9 cellular contexts compared by ENCODE assay signal in the genomic region with DNA sequence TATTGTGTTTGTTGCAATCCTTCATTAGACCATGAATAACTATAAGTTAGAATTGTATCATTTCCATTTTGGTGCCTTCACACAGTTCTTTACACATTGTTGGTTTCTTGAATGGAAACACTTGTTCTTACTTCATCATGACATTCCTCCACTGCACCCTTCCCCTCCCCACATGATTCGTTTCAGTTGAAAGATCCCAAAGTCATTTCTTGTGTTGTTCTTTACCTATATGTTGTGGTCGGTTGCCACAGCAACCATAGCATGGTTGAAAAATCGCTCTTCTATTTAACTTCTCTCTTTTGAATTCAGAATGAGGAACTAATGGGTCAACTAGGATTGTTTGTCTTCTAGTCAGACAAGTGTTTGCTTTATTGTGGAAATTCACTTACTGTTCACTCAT.
A peak's percentile ranks its signal among the peaks of the same experiment; 100 is the strongest.
DNase-seq lines count a peak whose midpoint lies in the region; ATAC-seq, FAIRE-seq and TF ChIP-seq lines count a peak whose summit lies in the region.
"Had no signal": no experiment of that assay in that cellular context is flagged by ENCODE, and none has a peak within 500 bp of the region (broad histone marks: within the 10 kb centered on the region; RNA-seq: fewer than 3 reads in every experiment).

No MANE protein-coding gene starts in this region.

- H3K4me1 ChIP-seq in BLaER1, result peaks cover 25% of the 10 kb centered on the region
- no peaks in the 10 kb centered on the region for H3K4me1 ChIP-seq in small intestine (ENCODE audit: control insufficient read depth in 2 of 2, insufficient read depth in 1 of 2, low read depth in 1 of 2, low read length in 1 of 2)

- TF ChIP-seq CTCF in nephron (IDR thresholded peaks at IDR 0.05; ENCODE audit: unreplicated experiment in 3 of 3), result no peak

- CTCF ChIA-PET in activated CD8-positive, alpha-beta T cell treated with anti-CD3 and anti-CD28 coated beads, Interleukin-2, amount 10 ng/mL, durations not matched to agents 7 days and 5 days (lab: Charles Lee), result interaction anchor here (0.9 to 2.5 kb wide), 7 partner anchors 12 to 104 kb away, joined by 4 to 10 read pairs (median 6); no protein-coding TSS in a partner anchor

- H3K27ac Mint-ChIP-seq in activated CD8-positive, alpha-beta T cell treated with anti-CD3 and anti-CD28 coated beads, Interleukin-2, amount 10 ng/mL, durations not matched to agents 7 days and 5 days, result peak overlapping the region; percentile 82
- H3K27ac Mint-ChIP-seq in nephron, result peak overlapping the region in 2 of 3 experiments; percentile 38 to 68

- POLR2A ChIA-PET in activated CD8-positive, alpha-beta T cell treated with anti-CD3 and anti-CD28 coated beads, Interleukin-2, amount 10 ng/mL, durations not matched to agents 7 days and 5 days (lab: Charles Lee), result interaction anchor here (2.7 kb wide), 1 partner anchor 103 kb away, joined by 44 read pairs; a partner anchor contains a TSS

- no peak overlapping the region for H3K27ac ChIP-seq in BLaER1
- H3K27ac ChIP-seq in small intestine (ENCODE audit: low read depth in 1 of 2, low read length in 1 of 2), result no peak overlapping the region

- no peaks in the 10 kb centered on the region for H3K9me3 Mint-ChIP-seq in activated CD8-positive, alpha-beta T cell treated with anti-CD3 and anti-CD28 coated beads, Interleukin-2, amount 10 ng/mL, durations not matched to agents 7 days and 5 days (ENCODE audit: insufficient read depth)
- no peaks in the 10 kb centered on the region for H3K9me3 Mint-ChIP-seq in nephron

- H3K4me1 Mint-ChIP-seq in activated CD8-positive, alpha-beta T cell treated with anti-CD3 and anti-CD28 coated beads, Interleukin-2, amount 10 ng/mL, durations not matched to agents 7 days and 5 days (ENCODE audit: low read depth), result peaks cover 55% of the 10 kb centered on the region
- no peaks in the 10 kb centered on the region for H3K4me1 Mint-ChIP-seq in nephron

- H3K9me3 ChIP-seq in BLaER1 (no peaks in the 10 kb centered on the region), small intestine (ENCODE audit: control insufficient read depth, low read depth) (no peaks in the 10 kb centered on the region)

- DNase-seq in activated CD8-positive, alpha-beta T cell treated with anti-CD3 and anti-CD28 coated beads, Interleukin-2, amount 10 ng/mL, durations not matched to agents 7 days and 5 days, result peak; percentile 59
- DNase-seq in T1000 (lab: John Stamatoyannopoulos, UW) (no peak), small intestine (no peak), NCI-H524 treated with DMSO at 0.1 percent for 48 hours (lab: John Stamatoyannopoulos, UW) (no peak)

- ATAC-seq in GM19328 (IDR thresholded peaks at IDR 0.05; ENCODE audit: unreplicated experiment) (peak; percentile 68), HG03442 (IDR thresholded peaks at IDR 0.05; ENCODE audit: unreplicated experiment) (peak; percentile 71)
- peak; percentile 50 for ATAC-seq in activated CD8-positive, alpha-beta T cell treated with anti-CD3 and anti-CD28 coated beads, Interleukin-2, amount 10 ng/mL, durations not matched to agents 7 days and 5 days

- H3K9ac ChIP-seq in BLaER1, result no peak overlapping the region

- no peaks in the 10 kb centered on the region for H4K20me1 ChIP-seq in BLaER1

- peaks cover 38% of the 10 kb centered on the region for H3K36me3 Mint-ChIP-seq in activated CD8-positive, alpha-beta T cell treated with anti-CD3 and anti-CD28 coated beads, Interleukin-2, amount 10 ng/mL, durations not matched to agents 7 days and 5 days (ENCODE audit: low read depth)
- H3K36me3 Mint-ChIP-seq in nephron (ENCODE audit: low read depth), result no peaks in the 10 kb centered on the region

- H3K4me3 ChIP-seq in BLaER1 (no peak overlapping the region), small intestine (ENCODE audit: low read depth in 1 of 2, low read length in 2 of 2) (no peak overlapping the region)

- H3K4me3 Mint-ChIP-seq in activated CD8-positive, alpha-beta T cell treated with anti-CD3 and anti-CD28 coated beads, Interleukin-2, amount 10 ng/mL, durations not matched to agents 7 days and 5 days, result no peak overlapping the region
- H3K4me3 Mint-ChIP-seq in nephron, result no peak overlapping the region

- no peaks in the 10 kb centered on the region for H3K36me3 ChIP-seq in BLaER1
- no peaks in the 10 kb centered on the region for H3K36me3 ChIP-seq in small intestine (ENCODE audit: control insufficient read depth in 2 of 2, insufficient read depth in 2 of 2, low read length in 2 of 2)

- H3K27me3 ChIP-seq in BLaER1, result no peaks in the 10 kb centered on the region
- no peaks in the 10 kb centered on the region for H3K27me3 ChIP-seq in small intestine (ENCODE audit: control insufficient read depth in 2 of 2, insufficient read depth in 2 of 2, low read length in 2 of 2)

- WGBS in small intestine, 3 donors, result 66 to 69% (median 69%) methylated on average over 3 of the region's 3 CpGs

- peak overlapping the region; percentile 45 for H3K4me2 ChIP-seq in BLaER1

- no peaks in the 10 kb centered on the region for H3K27me3 Mint-ChIP-seq in activated CD8-positive, alpha-beta T cell treated with anti-CD3 and anti-CD28 coated beads, Interleukin-2, amount 10 ng/mL, durations not matched to agents 7 days and 5 days (ENCODE audit: low read depth)
- H3K27me3 Mint-ChIP-seq in nephron (ENCODE audit: low read depth), result no peaks in the 10 kb centered on the region

- no peak for FAIRE-seq in small intestine (lab: Jason Lieb, UNC)
- FAIRE-seq: islet of Langerhans had no signal
